ENCODE assay signal across 10 cellular contexts in the genomic region with DNA sequence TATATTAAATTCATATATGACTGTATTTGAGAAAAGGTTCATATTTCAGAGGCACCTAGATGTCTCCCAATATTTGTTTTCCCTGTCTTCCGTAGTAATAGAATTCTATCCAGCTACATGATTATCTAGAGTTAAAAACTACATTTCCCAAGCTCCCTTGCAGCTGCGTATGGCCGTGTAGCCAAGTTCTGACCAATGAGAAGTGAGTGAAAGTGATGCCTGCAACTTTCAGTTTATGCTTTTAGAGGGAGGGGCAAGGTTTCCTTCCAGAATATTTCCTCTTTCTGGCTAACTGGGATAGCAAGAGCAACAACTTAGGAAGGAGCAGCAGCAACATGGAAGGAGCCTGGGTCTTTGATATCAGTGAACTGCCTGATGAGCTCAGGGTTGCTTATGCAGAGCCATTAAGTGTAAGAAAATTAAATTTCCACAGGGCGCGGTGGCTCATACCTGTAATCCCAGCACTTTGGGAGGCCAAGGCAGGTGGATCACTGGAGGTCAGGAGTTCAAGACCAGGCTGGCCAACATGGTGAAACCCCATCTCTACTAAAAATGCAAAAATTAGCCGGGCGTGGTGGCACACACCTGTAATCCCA. TPM values are rescaled to one million over a fixed set of nuclear protein-coding genes. Genes with fewer than 3 reads are reported as not detected.
DNase-seq lines count a peak whose midpoint lies in the region; ATAC-seq, FAIRE-seq and TF ChIP-seq lines count a peak whose summit lies in the region.
"Had no signal": no experiment of that assay in that cellular context is flagged by ENCODE, and none has a peak within 500 bp of the region (broad histone marks: within the 10 kb centered on the region; RNA-seq: fewer than 3 reads in every experiment).

No MANE protein-coding gene starts in this region.

- no peaks in the 10 kb centered on the region for H3K4me1 ChIP-seq in mammary epithelial cell (ENCODE audit: insufficient read depth, low read length)

- intact Hi-C loops in mammary epithelial cell (cut with micrococcal nuclease): no loop called here

- peak; percentile 53 for DNase-seq in ELR (ENCODE audit: low read depth)
- peak; percentile 36 for DNase-seq in NAMALWA (ENCODE audit: low spot score)
- peak; percentile 11 for DNase-seq in mammary epithelial cell
- no peak for DNase-seq in left lobe of liver (ENCODE audit: low spot score)
- no peak for DNase-seq in NCI-H2029 treated with DMSO at 0.1 percent for 48 hours (lab: John Stamatoyannopoulos, UW)
- DNase-seq in frontal cortex (ENCODE audit: low spot score in 2 of 2): no peak
- no peak for DNase-seq in activated gamma-delta T cell treated with Interleukin-2 at 50 U/mL for 16 hours
- DNase-seq: activated CD4-positive, alpha-beta T cell treated with anti-CD3 and anti-CD28 coated beads, Interleukin-2, amount 10 ng/mL, durations not matched to agents 24 days and 14 days; KG1 had no signal

- H3K4me2 ChIP-seq in mammary epithelial cell (ENCODE audit: insufficient read depth, low read depth, low read length): no peak overlapping the region

- no peak overlapping the region for H3K9ac ChIP-seq in mammary epithelial cell (ENCODE audit: insufficient read depth, low read length)

- no peak overlapping the region for H3K4me3 ChIP-seq in mammary epithelial cell (replicated peaks in 1 of 3; ENCODE audit: insufficient read depth in 1 of 3, low read depth in 2 of 3, low read length in 3 of 3)

- FAIRE-seq in frontal cortex (lab: Jason Lieb, UNC): no peak

- no peaks in the 10 kb centered on the region for H3K9me3 ChIP-seq in mammary epithelial cell (replicated peaks; ENCODE audit: insufficient read depth, low read length)

- H3K27me3 ChIP-seq in mammary epithelial cell (ENCODE audit: insufficient read depth, low read length): no peaks in the 10 kb centered on the region

- dilution Hi-C loops in mammary epithelial cell (cut with HindIII; ENCODE audit: low sequenced_read_pairs): no loop called here

- no peaks in the 10 kb centered on the region for H3K36me3 ChIP-seq in mammary epithelial cell (ENCODE audit: insufficient read depth, low read length)

- CTCF ChIA-PET in mammary epithelial cell (lab: Charles Lee; ENCODE audit: low non-redundant PET): no interaction called here

- BruUV-seq in mammary epithelial cell (replicated peaks; lab: Mats Ljungman, UMichigan): no TSS peak

- in situ Hi-C loops in mammary epithelial cell (cut with MboI; ENCODE audit: low sequenced_read_pairs in 2 of 2): no loop called here

- no peak overlapping the region for H3K27ac ChIP-seq in mammary epithelial cell (ENCODE audit: insufficient read depth, low read depth, low read length)

- no peak overlapping the region for H2AFZ ChIP-seq in mammary epithelial cell (ENCODE audit: low read depth, low read length)

- ATAC-seq in left lobe of liver (peak; percentile 70), HG03520 (IDR thresholded peaks at IDR 0.05; ENCODE audit: unreplicated experiment) (no peak)

- H4K20me1 ChIP-seq in mammary epithelial cell (ENCODE audit: insufficient read depth, low read length): no peaks in the 10 kb centered on the region

- no peaks in the 10 kb centered on the region for H3K79me2 ChIP-seq in mammary epithelial cell (ENCODE audit: insufficient read depth, low read length)

- no peak for TF ChIP-seq CTCF in mammary epithelial cell (conservative IDR thresholded peaks at IDR 0.05 in 1 of 2, IDR thresholded peaks at IDR 0.05 in 1 of 2; ENCODE audit: extremely low read depth in 1 of 2, insufficient read depth in 1 of 2, low read depth in 1 of 2, low read length in 2 of 2)

- 72% methylated on average over 7 of the region's 7 CpGs for WGBS in mammary epithelial cell (ENCODE audit: low coverage, missing lambda C conversion rate)

RNA-seq across cellular contexts. Expression of gene CYP2A13, which starts 23.2 kb away (rescaled TPM):
- not detected for total RNA-seq in mammary epithelial cell
- not detected for polyA plus RNA-seq in mammary epithelial cell
- polyA minus RNA-seq in mammary epithelial cell: not detected
- 1.4 TPM for total RNA-seq in left lobe of liver
- total RNA-seq in frontal cortex: not detected
- total RNA-seq: activated CD4-positive, alpha-beta T cell treated with anti-CD3 and anti-CD28 coated beads, Interleukin-2, amount 10 ng/mL, durations not matched to agents 24 days and 14 days had no signal

RNA-seq across cellular contexts. Expression of gene CYP2F1, which starts 49.2 kb away (rescaled TPM):
- total RNA-seq in mammary epithelial cell (not detected), left lobe of liver (not detected), frontal cortex (not detected)
- not detected for polyA plus RNA-seq in mammary epithelial cell
- polyA minus RNA-seq in mammary epithelial cell: not detected
- total RNA-seq: activated CD4-positive, alpha-beta T cell treated with anti-CD3 and anti-CD28 coated beads, Interleukin-2, amount 10 ng/mL, durations not matched to agents 24 days and 14 days had no signal

Comparison
In these comparisons a context has a peak if more than half of its experiments do, and no peak if none do; other contexts are left out.
1. DNase-seq: peak in ELR (single experiment), NAMALWA (single experiment) and mammary epithelial cell (single experiment); none in left lobe of liver (single experiment), NCI-H2029 treated with DMSO at 0.1 percent for 48 hours (single experiment), frontal cortex (0 of 2) and activated gamma-delta T cell treated with Interleukin-2 at 50 U/mL for 16 hours (single experiment).